21 cellular contexts compared by ENCODE assay signal in genomic region chr4:16820304-16820703, GRCh38.
A peak's percentile ranks its signal among the peaks of the same experiment; 100 is the strongest.
DNase-seq lines count a peak whose midpoint lies in the region; ATAC-seq lines count a peak whose summit lies in the region.
"Had no signal": no experiment of that assay in that cellular context is flagged by ENCODE, and none has a peak within 500 bp of the region (broad histone marks: within the 10 kb centered on the region; RNA-seq: fewer than 3 reads in every experiment).

No MANE protein-coding gene starts in this region.

- ATAC-seq in GM21381 (IDR thresholded peaks at IDR 0.05; ENCODE audit: unreplicated experiment) (no peak), GM19467 (IDR thresholded peaks at IDR 0.05; ENCODE audit: unreplicated experiment) (no peak)

- H3K4me1 ChIP-seq in iPS-18a (ENCODE audit: control insufficient read depth, low read depth, low read length) = peaks cover 40% of the 10 kb centered on the region
- H3K4me1 ChIP-seq: esophagus muscularis mucosa, psoas muscle had no signal

- H3K9me3 ChIP-seq in iPS-18a (ENCODE audit: control insufficient read depth, low read depth, low read length) = no peaks in the 10 kb centered on the region
- H3K9me3 ChIP-seq: esophagus muscularis mucosa, psoas muscle had no signal

- DNase-seq in HT1080 (ENCODE audit: low read depth) = peak; percentile 5
- peak; percentile 96 for DNase-seq in dermis blood vessel endothelial cell
- DNase-seq in pulmonary artery endothelial cell (ENCODE audit: low read depth, low spot score) = peak; percentile 91
- DNase-seq in NCI-H510A (lab: John Stamatoyannopoulos, UW) = no peak
- DNase-seq in COR-L47 (lab: John Stamatoyannopoulos, UW) = no peak
- DNase-seq: activated CD4-positive, alpha-beta T cell treated with anti-CD3 and anti-CD28 coated beads for 48 hours; DND-41; glutamatergic neuron; Karpas-422; midbrain; NCI-H1048; NCI-H2081; NCI-H446; psoas muscle; SW 1271 had no signal

- no peak overlapping the region for H3K4me3 ChIP-seq in iPS-18a (ENCODE audit: low read length)
- H3K4me3 ChIP-seq: cardiac muscle cell, esophagus muscularis mucosa, psoas muscle had no signal

- H3K27ac ChIP-seq in iPS-18a (ENCODE audit: low read length) = peak overlapping the region; percentile 34
- H3K27ac ChIP-seq: cardiac muscle cell, esophagus muscularis mucosa, RWPE1 had no signal

- no peaks in the 10 kb centered on the region for H3K36me3 ChIP-seq in iPS-18a (ENCODE audit: control insufficient read depth, low read depth, low read length)
- H3K36me3 ChIP-seq: cardiac muscle cell, esophagus muscularis mucosa had no signal

- H3K9ac ChIP-seq in iPS-18a (ENCODE audit: low read length) = no peak overlapping the region

- H3K27me3 ChIP-seq in iPS-18a (ENCODE audit: control insufficient read depth, insufficient read depth, low read length) = no peaks in the 10 kb centered on the region
- H3K27me3 ChIP-seq: cardiac muscle cell, esophagus muscularis mucosa had no signal

Comparison
In these comparisons a context has a peak if more than half of its experiments do, and no peak if none do; other contexts are left out.
1. DNase-seq: peak in HT1080 (single experiment), dermis blood vessel endothelial cell (single experiment) and pulmonary artery endothelial cell (single experiment); none in NCI-H510A (single experiment) and COR-L47 (single experiment).